In the genomic region with DNA sequence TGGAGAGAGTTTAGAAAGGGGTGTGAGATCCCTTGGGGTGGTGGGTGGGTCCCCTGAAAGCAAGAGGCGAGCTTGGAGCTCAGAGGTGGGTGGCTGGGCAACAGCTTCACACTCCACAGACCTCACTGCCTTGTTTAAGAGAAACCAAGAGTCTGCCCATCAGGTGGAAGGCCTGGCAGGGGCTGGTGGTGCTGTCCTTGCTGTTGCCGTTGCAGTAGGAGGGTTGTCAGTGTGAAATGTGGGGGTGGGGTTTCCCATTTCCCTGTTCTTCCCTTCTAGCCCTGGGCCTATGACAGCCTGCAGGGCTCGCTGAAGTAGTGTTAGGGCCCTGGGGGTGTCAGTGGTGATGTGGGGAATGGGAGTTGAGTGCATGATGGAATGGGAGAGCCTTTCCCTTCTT, we compare ENCODE assay signal across 9 cellular contexts. TPM values are rescaled to one million over a fixed set of nuclear protein-coding genes. Genes with fewer than 3 reads are reported as not detected.
DNase-seq lines count a peak whose midpoint lies in the region; ATAC-seq, FAIRE-seq and TF ChIP-seq lines count a peak whose summit lies in the region.
"Had no signal": no experiment of that assay in that cellular context is flagged by ENCODE, and none has a peak within 500 bp of the region (broad histone marks: within the 10 kb centered on the region; RNA-seq: fewer than 3 reads in every experiment).

No MANE protein-coding gene starts in this region.

- H3K36me3 ChIP-seq in Loucy (ENCODE audit: insufficient read depth, low read length), result peaks cover 14% of the 10 kb centered on the region; the same call in 1 of the 2 replicates
- no peaks in the 10 kb centered on the region for H3K36me3 ChIP-seq in endothelial cell of umbilical vein (ENCODE audit: control insufficient read depth in 2 of 2, extremely low read depth in 1 of 2, insufficient read depth in 2 of 2, low read length in 2 of 2)
- no peaks in the 10 kb centered on the region for H3K36me3 ChIP-seq in parathyroid adenoma (ENCODE audit: control insufficient read depth, insufficient read depth, low read length)
- peaks cover 15% of the 10 kb centered on the region for H3K36me3 ChIP-seq in brain microvascular endothelial cell (replicated peaks)

- H3K4me2 ChIP-seq in Loucy (ENCODE audit: low read depth, low read length, poor library complexity, severe bottlenecking) (peak overlapping the region; percentile 95), endothelial cell of umbilical vein (ENCODE audit: insufficient read depth, low read length) (peak overlapping the region; percentile 7), parathyroid adenoma (ENCODE audit: low read length) (no peak overlapping the region)

- DNase-seq in CD4-positive, alpha-beta T cell, result no peak
- DNase-seq in endothelial cell of umbilical vein (ENCODE audit: low read depth, low spot score) (no peak), LoVo (ENCODE audit: low spot score) (no peak), brain microvascular endothelial cell (no peak), GOT3 (lab: John Stamatoyannopoulos, UW) (no peak)
- DNase-seq: NCI-H1694 had no signal

- no peak overlapping the region for H2AFZ ChIP-seq in Loucy (ENCODE audit: low read length)
- H2AFZ ChIP-seq in endothelial cell of umbilical vein (ENCODE audit: low read depth, low read length), result no peak overlapping the region
- H2AFZ ChIP-seq in parathyroid adenoma, result no peak overlapping the region

- H3K9ac ChIP-seq in Loucy (ENCODE audit: low read depth, low read length, poor library complexity, severe bottlenecking) (peak overlapping the region; percentile 95), endothelial cell of umbilical vein (replicated peaks; ENCODE audit: extremely low read depth, insufficient read depth, low read length) (no peak overlapping the region), parathyroid adenoma (no peak overlapping the region)

- H3K4me1 ChIP-seq in Loucy (ENCODE audit: insufficient read depth, low read length, poor library complexity, severe bottlenecking) (peaks cover 64% of the 10 kb centered on the region), endothelial cell of umbilical vein (ENCODE audit: control insufficient read depth, extremely low read depth, insufficient read depth, low read length) (peaks cover 38% of the 10 kb centered on the region), parathyroid adenoma (peaks cover 1% of the 10 kb centered on the region)

- H3K9me1 ChIP-seq in endothelial cell of umbilical vein (replicated peaks; ENCODE audit: control insufficient read depth, extremely low read depth, insufficient read depth, low read length), result no peaks in the 10 kb centered on the region

- POLR2A ChIA-PET in CD4-positive, alpha-beta T cell (lab: Charles Lee), result interaction anchor here (4.2 kb wide), 1 partner anchor 49 kb away, joined by 33 read pairs; no protein-coding TSS in a partner anchor
- POLR2A ChIA-PET in endothelial cell of umbilical vein (lab: Charles Lee), result no interaction called here

- H3K27ac Mint-ChIP-seq in CD4-positive, alpha-beta T cell, result peak overlapping the region; percentile 83

- in situ Hi-C loops in brain microvascular endothelial cell (cut with HindIII; ENCODE audit: low pct_ligation_motif_present, low sequenced_read_pairs), result no loop called here

- H3K4me3 ChIP-seq in Loucy (ENCODE audit: low read length, poor library complexity, severe bottlenecking) (peak overlapping the region; percentile 95), endothelial cell of umbilical vein (replicated peaks in 1 of 3; ENCODE audit: insufficient read depth in 1 of 3, low read depth in 1 of 3, low read length in 3 of 3) (no peak overlapping the region), parathyroid adenoma (ENCODE audit: low read depth, low read length) (no peak overlapping the region), brain microvascular endothelial cell (ENCODE audit: low read depth, low read length) (no peak overlapping the region)

- H3K9me3 Mint-ChIP-seq in CD4-positive, alpha-beta T cell, result no peaks in the 10 kb centered on the region

- 0 out of 2 replicates have a peak, but pooled peaks cover 3% of the 10 kb centered on the region for H3F3A ChIP-seq in Loucy (ENCODE audit: low read depth)

- CTCF ChIA-PET in CD4-positive, alpha-beta T cell (lab: Charles Lee), result interaction anchor here (1.1 kb wide), 1 partner anchor 9 kb away, joined by 3 read pairs; no protein-coding TSS in a partner anchor
- CTCF ChIA-PET in endothelial cell of umbilical vein (lab: Charles Lee), result interaction anchor here (1.0 to 1.7 kb wide), 3 partner anchors 11 to 59 kb away, joined by 3 to 5 read pairs (median 5); no protein-coding TSS in a partner anchor

- H3K9me3 ChIP-seq in CD4-positive, alpha-beta T cell (ENCODE audit: control insufficient read depth, low read length), result no peaks in the 10 kb centered on the region
- H3K9me3 ChIP-seq in Loucy (ENCODE audit: insufficient read depth, low read depth, low read length) (no peaks in the 10 kb centered on the region), endothelial cell of umbilical vein (replicated peaks; ENCODE audit: control insufficient read depth, insufficient read depth, low read length) (no peaks in the 10 kb centered on the region), parathyroid adenoma (ENCODE audit: control insufficient read depth, low read length) (no peaks in the 10 kb centered on the region)

- intact Hi-C loops in CD4-positive, alpha-beta T cell (cut with DNase I, micrococcal nuclease), result loop anchor here in 1 of 2 experiments (10.0 kb wide), 1 partner anchor 339 kb away; a partner anchor contains a TSS
- intact Hi-C loops in endothelial cell of umbilical vein (cut with micrococcal nuclease), result no loop called here

- peaks cover 46% of the 10 kb centered on the region for H4K20me1 ChIP-seq in Loucy (ENCODE audit: insufficient read depth, low read length, poor library complexity, severe bottlenecking)
- H4K20me1 ChIP-seq in endothelial cell of umbilical vein (replicated peaks; ENCODE audit: control insufficient read depth, extremely low read depth, insufficient read depth, low read length), result no peaks in the 10 kb centered on the region

- peaks cover 84% of the 10 kb centered on the region for H3K79me2 ChIP-seq in Loucy (ENCODE audit: insufficient read depth, low read length)
- H3K79me2 ChIP-seq in endothelial cell of umbilical vein (ENCODE audit: control insufficient read depth, insufficient read depth, low read length), result peaks cover 69% of the 10 kb centered on the region
- no peaks in the 10 kb centered on the region for H3K79me2 ChIP-seq in parathyroid adenoma

- TF ChIP-seq POLR2A in endothelial cell of umbilical vein (IDR thresholded peaks at IDR 0.05; ENCODE audit: low read depth, low read length), result no peak

- TF ChIP-seq CTCF in CD4-positive, alpha-beta T cell (IDR thresholded peaks at IDR 0.05), result no peak
- TF ChIP-seq CTCF in Loucy (conservative IDR thresholded peaks at IDR 0.05; ENCODE audit: low read length), result no peak
- no peak for TF ChIP-seq CTCF in endothelial cell of umbilical vein (IDR thresholded peaks at IDR 0.05; ENCODE audit: extremely low read depth in 1 of 2, insufficient read depth in 1 of 2, low read depth in 1 of 2, low read length in 2 of 2)
- TF ChIP-seq CTCF in parathyroid adenoma (IDR thresholded peaks at IDR 0.05), result no peak
- no peak for TF ChIP-seq CTCF in brain microvascular endothelial cell (IDR thresholded peaks at IDR 0.05; ENCODE audit: low read depth, low read length, missing control alignments)

- H3K4me3 Mint-ChIP-seq in CD4-positive, alpha-beta T cell, result peak overlapping the region; percentile 38

- FAIRE-seq in endothelial cell of umbilical vein (lab: Jason Lieb, UNC), result no peak

- H3K27ac ChIP-seq in CD4-positive, alpha-beta T cell (ENCODE audit: low read depth, low read length), result no peak overlapping the region
- H3K27ac ChIP-seq in endothelial cell of umbilical vein (ENCODE audit: insufficient read depth, low read depth, low read length) (no peak overlapping the region), parathyroid adenoma (peak overlapping the region; percentile 47), brain microvascular endothelial cell (no peak overlapping the region)

- no peaks in the 10 kb centered on the region for H3K27me3 ChIP-seq in CD4-positive, alpha-beta T cell (ENCODE audit: control insufficient read depth, insufficient read depth, low read length)
- H3K27me3 ChIP-seq in Loucy (ENCODE audit: insufficient read depth, low read length, poor library complexity, severe bottlenecking), result no peaks in the 10 kb centered on the region
- no peaks in the 10 kb centered on the region for H3K27me3 ChIP-seq in endothelial cell of umbilical vein (ENCODE audit: control insufficient read depth in 2 of 2, insufficient read depth in 2 of 2, low read length in 2 of 2)
- H3K27me3 ChIP-seq in parathyroid adenoma (ENCODE audit: control insufficient read depth, insufficient read depth, low read length), result no peaks in the 10 kb centered on the region
- no peaks in the 10 kb centered on the region for H3K27me3 ChIP-seq in brain microvascular endothelial cell (replicated peaks)

- no TSS peak for BruUV-seq in endothelial cell of umbilical vein (replicated peaks; lab: Mats Ljungman, UMichigan)

- H3K27me3 Mint-ChIP-seq in CD4-positive, alpha-beta T cell, result no peaks in the 10 kb centered on the region

- H3K9me2 ChIP-seq in Loucy (replicated peaks; ENCODE audit: low read depth, low read length), result no peaks in the 10 kb centered on the region

- dilution Hi-C loops in endothelial cell of umbilical vein (cut with MboI; ENCODE audit: extremely low pct_ligation_motif_present, low sequenced_read_pairs), result no loop called here

- H3K36me3 Mint-ChIP-seq in CD4-positive, alpha-beta T cell (ENCODE audit: low read depth), result peaks cover 59% of the 10 kb centered on the region

- ATAC-seq in CD4-positive, alpha-beta T cell (ENCODE audit: poor library complexity), result no peak
- ATAC-seq in GM18870 (IDR thresholded peaks at IDR 0.05; ENCODE audit: unreplicated experiment), result no peak

- peaks cover 72% of the 10 kb centered on the region for H3K4me1 Mint-ChIP-seq in CD4-positive, alpha-beta T cell (ENCODE audit: low read depth)

RNA-seq across cellular contexts. Expression of a gene that starts 4.1 kb away (rescaled TPM):
- total RNA-seq in CD4-positive, alpha-beta T cell, result 1 to 10 TPM; 5.6 to 5.9 TPM
- total RNA-seq in endothelial cell of umbilical vein, result 20.7 and 24.9 TPM in 2 replicates
- 21.9 and 23.9 TPM in 2 replicates for polyA plus RNA-seq in endothelial cell of umbilical vein
- polyA plus RNA-seq in endothelial cell of umbilical vein (2011; cell fraction: cytosol; rRNA removed), result 17.5 and 20.2 TPM in 2 replicates
- 18.5 and 19.2 TPM in 2 replicates for polyA plus RNA-seq in endothelial cell of umbilical vein (2011; cell fraction: nucleus; rRNA removed)
- 15.5 and 18.0 TPM in 2 replicates for polyA plus RNA-seq in endothelial cell of umbilical vein (2012)
- 22.7 and 24.0 TPM in 2 replicates for polyA minus RNA-seq in endothelial cell of umbilical vein
- 0.82 TPM for polyA minus RNA-seq in endothelial cell of umbilical vein (2011; cell fraction: cytosol; rRNA and poly(A)+ RNA removed)
- 9.4 and 10.0 TPM in 2 replicates for polyA minus RNA-seq in endothelial cell of umbilical vein (2011; cell fraction: nucleus; rRNA and poly(A)+ RNA removed)

RNA-seq across cellular contexts. Expression of a gene that starts 20.4 kb away (rescaled TPM):
- under 1 TPM; 0.22 to 0.27 TPM for total RNA-seq in CD4-positive, alpha-beta T cell
- 45.4 and 52.7 TPM in 2 replicates for total RNA-seq in endothelial cell of umbilical vein
- 18.6 and 23.0 TPM in 2 replicates for polyA plus RNA-seq in endothelial cell of umbilical vein
- 7.8 and 18.1 TPM in 2 replicates for polyA plus RNA-seq in endothelial cell of umbilical vein (2011; cell fraction: cytosol; rRNA removed)
- 83.1 and 118 TPM in 2 replicates for polyA plus RNA-seq in endothelial cell of umbilical vein (2011; cell fraction: nucleus; rRNA removed)
- polyA plus RNA-seq in endothelial cell of umbilical vein (2012), result 5.3 and 10.0 TPM in 2 replicates
- 14.0 and 14.9 TPM in 2 replicates for polyA minus RNA-seq in endothelial cell of umbilical vein
- 12.5 TPM for polyA minus RNA-seq in endothelial cell of umbilical vein (2011; cell fraction: cytosol; rRNA and poly(A)+ RNA removed)
- polyA minus RNA-seq in endothelial cell of umbilical vein (2011; cell fraction: nucleus; rRNA and poly(A)+ RNA removed), result 19.1 and 19.6 TPM in 2 replicates

Comparison
In these comparisons a context has a peak if more than half of its experiments do, and no peak if none do; other contexts are left out.
1. RNA of a gene that starts 20.4 kb away (total RNA-seq): 45.4 to 52.7 TPM in endothelial cell of umbilical vein; 0.22 to 0.27 TPM in CD4-positive, alpha-beta T cell; every median in the first group is over 10 times any median in the second.